Comparison of ENCODE assay signal across 12 cellular contexts in the genomic region with DNA sequence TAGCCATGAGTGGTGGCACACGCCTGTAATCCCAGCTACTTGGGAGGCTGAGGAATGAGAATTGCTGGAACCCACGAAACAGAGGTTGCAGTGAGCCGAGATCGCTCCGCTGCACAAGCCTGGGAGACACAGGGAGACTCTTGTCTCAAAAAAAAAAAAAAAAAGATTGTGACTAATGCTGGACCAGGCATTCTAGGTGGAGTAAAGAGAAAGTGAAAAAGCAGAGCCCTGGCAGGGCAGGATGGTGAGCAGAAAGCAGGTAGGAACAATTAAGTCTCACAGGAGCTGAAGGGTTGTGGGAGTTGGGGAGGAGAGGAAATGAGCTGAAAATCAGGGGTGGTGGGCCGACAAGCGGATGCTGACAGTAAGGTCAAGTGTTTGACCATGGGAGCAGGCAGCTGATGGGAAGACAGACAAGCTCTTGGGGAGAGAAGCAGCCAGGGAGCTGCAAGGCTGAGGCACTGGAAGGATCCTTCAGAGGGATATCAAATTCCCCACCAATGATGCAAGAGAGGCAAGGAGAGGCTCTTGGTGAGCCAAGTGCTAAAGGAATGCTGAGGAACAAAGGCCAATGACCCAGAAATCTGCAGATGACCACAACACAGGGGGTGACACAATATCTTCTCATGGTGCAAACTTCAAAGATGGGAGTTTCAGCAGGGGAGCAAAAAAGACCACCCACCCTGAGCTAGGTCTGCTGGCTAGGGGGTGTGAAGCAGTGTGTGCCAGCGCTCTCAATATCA.
A peak's percentile ranks its signal among the peaks of the same experiment; 100 is the strongest.
DNase-seq lines count a peak whose midpoint lies in the region; ATAC-seq, FAIRE-seq and TF ChIP-seq lines count a peak whose summit lies in the region.
"Had no signal": no experiment of that assay in that cellular context is flagged by ENCODE, and none has a peak within 500 bp of the region (broad histone marks: within the 10 kb centered on the region; RNA-seq: fewer than 3 reads in every experiment).

No MANE protein-coding gene starts in this region.

- no peaks in the 10 kb centered on the region for H3K9me3 ChIP-seq in gastroesophageal sphincter
- H3K9me3 ChIP-seq: colonic mucosa, pancreas had no signal

- ATAC-seq in gastroesophageal sphincter (peak; percentile 62), HG02884 (IDR thresholded peaks at IDR 0.05; ENCODE audit: unreplicated experiment) (no peak), HG03442 (IDR thresholded peaks at IDR 0.05; ENCODE audit: unreplicated experiment) (no peak)

- no peak overlapping the region for H3K27ac ChIP-seq in gastroesophageal sphincter
- H3K27ac ChIP-seq: colonic mucosa, pancreas had no signal

- DNase-seq in H54 (ENCODE audit: insufficient read length, low spot score) = peak; percentile 52
- DNase-seq in T1000 (lab: John Stamatoyannopoulos, UW) = peak; percentile 29
- peak; percentile 79 for DNase-seq in skeletal muscle cell (ENCODE audit: low read depth)
- no peak for DNase-seq in NCI-H446 treated with DMSO at 0.1 percent for 48 hours (lab: John Stamatoyannopoulos, UW)
- DNase-seq in NCI-H526 treated with DMSO at 0.1 percent for 48 hours (lab: John Stamatoyannopoulos, UW) = no peak
- DNase-seq: activated T-cell treated with anti-CD3 and anti-CD28 coated beads, Interleukin-2, amount 50 U/mL, for 24 hours; colonic mucosa; NCI-H774; pancreas had no signal

- H3K4me1 ChIP-seq in gastroesophageal sphincter = no peaks in the 10 kb centered on the region
- H3K4me1 ChIP-seq: colonic mucosa, pancreas had no signal

- no peak for TF ChIP-seq CTCF in gastroesophageal sphincter (IDR thresholded peaks at IDR 0.05)

- no peaks in the 10 kb centered on the region for H3K27me3 ChIP-seq in gastroesophageal sphincter
- H3K27me3 ChIP-seq: colonic mucosa, pancreas had no signal

- FAIRE-seq in H54 (lab: Jason Lieb, UNC) = peak; percentile 93
- FAIRE-seq: pancreas had no signal

- H3K4me3 ChIP-seq in gastroesophageal sphincter (no peak overlapping the region), skeletal muscle cell (ENCODE audit: low read depth, low read length) (no peak overlapping the region)
- H3K4me3 ChIP-seq: colonic mucosa, pancreas had no signal

- TF ChIP-seq POLR2A in H54 (IDR thresholded peaks at IDR 0.05; ENCODE audit: low read depth, low read length) = no peak
- TF ChIP-seq POLR2A in gastroesophageal sphincter (IDR thresholded peaks at IDR 0.05) = no peak

- WGBS in gastroesophageal sphincter (ENCODE audit: low coverage in 1 of 2), 2 donors = 87 to 95% methylated on average over 3 to 8 of the region's 8 CpGs

- H3K36me3 ChIP-seq in gastroesophageal sphincter = no peaks in the 10 kb centered on the region
- H3K36me3 ChIP-seq: colonic mucosa, pancreas had no signal

- no peak for TF ChIP-seq EP300 in gastroesophageal sphincter (IDR thresholded peaks at IDR 0.05)

Comparison
In these comparisons a context has a peak if more than half of its experiments do, and no peak if none do; other contexts are left out.
1. DNase-seq: peak in H54 (single experiment), T1000 (single experiment) and skeletal muscle cell (single experiment); none in NCI-H446 treated with DMSO at 0.1 percent for 48 hours (single experiment) and NCI-H526 treated with DMSO at 0.1 percent for 48 hours (single experiment).